Comparison of ENCODE assay signal across 12 cellular contexts in the genomic region with DNA sequence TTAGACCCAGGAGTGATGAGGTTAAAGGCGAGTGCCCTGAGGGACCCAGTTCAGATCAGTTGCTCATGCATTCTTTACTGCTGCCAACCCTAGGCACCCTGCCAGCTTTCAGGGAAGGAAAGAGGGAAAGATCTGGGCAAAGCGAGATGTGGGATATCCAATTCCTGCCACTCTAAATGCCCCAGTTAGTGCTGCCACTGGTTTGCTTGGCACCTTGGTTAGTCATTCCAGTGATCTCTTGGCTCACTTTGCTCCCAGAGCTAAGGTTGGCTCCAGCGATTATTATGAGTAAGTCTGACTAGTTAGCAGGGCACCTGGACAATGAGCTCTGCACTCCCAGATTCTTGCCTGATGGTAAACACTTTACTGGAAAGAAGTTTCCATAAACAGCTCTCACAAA.
A peak's percentile ranks its signal among the peaks of the same experiment; 100 is the strongest.
DNase-seq lines count a peak whose midpoint lies in the region; ATAC-seq lines count a peak whose summit lies in the region.
"Had no signal": no experiment of that assay in that cellular context is flagged by ENCODE, and none has a peak within 500 bp of the region (broad histone marks: within the 10 kb centered on the region; RNA-seq: fewer than 3 reads in every experiment).

No MANE protein-coding gene starts in this region.

- no peak overlapping the region for H3K9ac ChIP-seq in mesenchymal stem cell (ENCODE audit: low read length)

- peak; percentile 8 for DNase-seq in Daoy (ENCODE audit: low read depth)
- peak; percentile 63 for DNase-seq in NCI-H2029 (lab: John Stamatoyannopoulos, UW)
- peak; percentile 1 for DNase-seq in ecto neural progenitor cell (ENCODE audit: low spot score)
- peak; percentile 60 for DNase-seq in mesenchymal stem cell
- DNase-seq in dedifferentiated amniotic fluid mesenchymal stem cell (ENCODE audit: extremely low spot score), result no peak
- DNase-seq in NCI-H526 treated with DMSO at 0.1 percent for 48 hours (lab: John Stamatoyannopoulos, UW), result no peak
- DNase-seq: activated CD8-positive, alpha-beta memory T cell treated with anti-CD3 and anti-CD28 coated beads, Interleukin-2, amount 50 U/mL, for 48 hours; CD4-positive, alpha-beta T cell; MM.1S; testis had no signal

- H2BK15ac ChIP-seq in mesenchymal stem cell (ENCODE audit: low read depth, poor library complexity, severe bottlenecking), result no peak overlapping the region

- 92% methylated on average over 3 of the region's 3 CpGs for WGBS in mesenchymal stem cell

- no peak overlapping the region for H2AK5ac ChIP-seq in mesenchymal stem cell (ENCODE audit: low read length, severe bottlenecking)

- H4K91ac ChIP-seq in mesenchymal stem cell (ENCODE audit: low read length), result no peak overlapping the region

- ATAC-seq in GM18870 (IDR thresholded peaks at IDR 0.05; ENCODE audit: unreplicated experiment) (no peak), GM18909 (IDR thresholded peaks at IDR 0.05; ENCODE audit: poor library complexity, unreplicated experiment) (no peak)

- no peak overlapping the region for H3K18ac ChIP-seq in mesenchymal stem cell (ENCODE audit: low read depth in 1 of 2, low read length in 2 of 2)

- no peak overlapping the region for H4K8ac ChIP-seq in mesenchymal stem cell (ENCODE audit: low read length)

- H2AFZ ChIP-seq in mesenchymal stem cell (ENCODE audit: low read depth, low read length), result no peak overlapping the region

- no peaks in the 10 kb centered on the region for H3K9me3 ChIP-seq in mesenchymal stem cell (ENCODE audit: control insufficient read depth, low read length)
- H3K9me3 ChIP-seq: testis had no signal

- no peak overlapping the region for H2BK5ac ChIP-seq in mesenchymal stem cell (ENCODE audit: low read depth, low read length, poor library complexity, severe bottlenecking)

- no peak overlapping the region for H3K4me2 ChIP-seq in mesenchymal stem cell (ENCODE audit: low read length, poor library complexity, severe bottlenecking)

- peaks cover 0 to 10% of the 10 kb centered on the region in 2 experiments for H3K27me3 ChIP-seq in mesenchymal stem cell (ENCODE audit: control insufficient read depth in 1 of 2, insufficient read depth in 1 of 2, low read length in 2 of 2)
- H3K27me3 ChIP-seq: testis had no signal

- no peak overlapping the region for H2BK120ac ChIP-seq in mesenchymal stem cell (ENCODE audit: low read depth, low read length)

- H2BK12ac ChIP-seq in mesenchymal stem cell (ENCODE audit: low read length in 2 of 2), result no peak overlapping the region

- H3K4me3 ChIP-seq in mesenchymal stem cell (ENCODE audit: insufficient read depth in 1 of 2, low read depth in 1 of 2, low read length in 2 of 2), result no peak overlapping the region
- H3K4me3 ChIP-seq: testis had no signal

- peaks cover 8% of the 10 kb centered on the region for H3K4me1 ChIP-seq in mesenchymal stem cell (ENCODE audit: control insufficient read depth, insufficient read depth, low read depth, low read length)
- H3K4me1 ChIP-seq: testis had no signal

- H3K23ac ChIP-seq in mesenchymal stem cell (ENCODE audit: low read length in 2 of 2), result no peak overlapping the region

- no peak overlapping the region for H3K4ac ChIP-seq in mesenchymal stem cell (ENCODE audit: low read depth in 1 of 2, low read length in 2 of 2)

- H3K79me1 ChIP-seq in mesenchymal stem cell (replicated peaks; ENCODE audit: low read length, poor library complexity, severe bottlenecking), result no peaks in the 10 kb centered on the region

- H3K27ac ChIP-seq in mesenchymal stem cell (ENCODE audit: low read length, poor library complexity, severe bottlenecking), result no peak overlapping the region
- H3K27ac ChIP-seq: testis had no signal

- no peak overlapping the region for H3K14ac ChIP-seq in mesenchymal stem cell (ENCODE audit: low read length in 2 of 2)

- H3K36me3 ChIP-seq in mesenchymal stem cell (ENCODE audit: control insufficient read depth in 1 of 2, insufficient read depth in 2 of 2, low read depth in 1 of 2, low read length in 2 of 2), result no peaks in the 10 kb centered on the region

Comparison
In these comparisons a context has a peak if more than half of its experiments do, and no peak if none do; other contexts are left out.
1. DNase-seq: peak in Daoy (single experiment), NCI-H2029 (single experiment), ecto neural progenitor cell (single experiment) and mesenchymal stem cell (single experiment); none in dedifferentiated amniotic fluid mesenchymal stem cell (single experiment) and NCI-H526 treated with DMSO at 0.1 percent for 48 hours (single experiment).